Comparison of ENCODE assay signal across 8 cellular contexts in the genomic region with DNA sequence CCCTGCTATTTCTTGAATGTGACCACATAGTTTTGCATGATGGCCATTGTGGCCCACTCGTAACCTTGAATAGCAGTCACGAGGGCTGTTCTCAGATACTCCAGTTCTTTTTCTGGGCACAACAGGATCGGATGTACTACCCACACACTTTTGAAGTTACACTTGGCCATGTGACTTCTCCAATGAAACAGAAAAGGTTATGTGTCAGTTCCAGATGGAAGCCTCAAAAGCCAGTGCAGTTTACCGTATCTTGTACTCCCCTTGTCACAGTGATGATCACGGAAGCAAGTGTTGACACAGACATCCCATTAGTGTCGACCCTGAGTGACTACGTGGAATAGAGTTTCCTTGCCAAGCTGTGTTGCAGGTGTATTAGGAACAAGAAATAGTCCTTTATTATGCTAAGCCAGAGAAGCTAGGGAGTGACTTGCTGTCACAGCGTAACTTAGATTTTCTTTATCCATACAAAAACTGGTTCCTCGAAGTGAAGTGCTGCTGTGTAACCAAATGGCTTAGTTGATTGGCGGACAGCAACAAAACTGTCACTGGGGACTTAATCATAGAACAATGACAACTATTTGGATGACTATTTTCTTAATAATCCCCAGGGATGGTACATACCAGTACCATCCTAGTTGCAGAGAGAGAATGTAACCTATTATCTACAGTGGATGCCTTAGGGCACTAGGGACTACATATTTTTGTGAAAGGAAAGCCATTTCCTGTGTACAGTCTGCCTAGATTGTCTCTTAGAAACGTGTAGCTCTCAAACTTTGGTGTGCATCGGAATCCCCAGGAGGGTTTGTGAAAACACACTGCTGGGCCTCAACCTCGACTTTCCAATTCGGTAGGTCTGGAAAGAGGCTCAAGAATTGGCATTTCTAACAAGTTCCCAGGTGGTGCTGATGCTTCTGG.
DNase-seq lines count a peak whose midpoint lies in the region; ATAC-seq, FAIRE-seq and TF ChIP-seq lines count a peak whose summit lies in the region.

No MANE protein-coding gene starts in this region.

- CTCF ChIA-PET in CD4-positive, alpha-beta T cell (lab: Charles Lee), result interaction anchor here (1.4 kb wide), 1 partner anchor 26 kb away, joined by 3 read pairs; no protein-coding TSS in a partner anchor
- CTCF ChIA-PET in CD4-positive, alpha-beta memory T cell (lab: Charles Lee; ENCODE audit: partially characterized antibody), result interaction anchor here (1.2 to 2.3 kb wide), 4 partner anchors 8 to 13 kb away, joined by 3 to 9 read pairs (median 5); no protein-coding TSS in a partner anchor

- peaks cover 1% of the 10 kb centered on the region for H3K36me3 Mint-ChIP-seq in activated T-helper 1 cell treated with anti-CD3 and anti-CD28 coated beads, Interleukin-12 subunit alpha, Interleukin-12 subunit beta, Interleukin-2, Interleukin-4 antibody, amounts not matched to agents 30 ng/mL and 10 ng/mL and 1 ng/mL, durations not matched to agents 14 hours and 24 hours and 36 hours (ENCODE audit: low read depth)
- no peaks in the 10 kb centered on the region for H3K36me3 Mint-ChIP-seq in CD4-positive, alpha-beta T cell (ENCODE audit: low read depth)
- H3K36me3 Mint-ChIP-seq in CD4-positive, alpha-beta memory T cell, result peaks cover 1 to 3% of the 10 kb centered on the region in 2 donors

- H3K27ac Mint-ChIP-seq in activated T-helper 1 cell treated with anti-CD3 and anti-CD28 coated beads, Interleukin-12 subunit alpha, Interleukin-12 subunit beta, Interleukin-2, Interleukin-4 antibody, amounts not matched to agents 30 ng/mL and 10 ng/mL and 1 ng/mL, durations not matched to agents 14 hours and 24 hours and 36 hours, result peak overlapping the region; percentile 40
- H3K27ac Mint-ChIP-seq in CD4-positive, alpha-beta T cell, result no peak overlapping the region
- H3K27ac Mint-ChIP-seq in CD4-positive, alpha-beta memory T cell, result peak overlapping the region in 1 of 7 donors; percentile 4

- H2AFZ ChIP-seq in DND-41 (ENCODE audit: low read depth, low read length) (peak overlapping the region; percentile 43), mesenchymal stem cell (ENCODE audit: low read depth, low read length) (no peak overlapping the region)

- H3K9me3 ChIP-seq in DND-41 (ENCODE audit: insufficient read depth, low read length, severe bottlenecking) (no peaks in the 10 kb centered on the region), mesenchymal stem cell (ENCODE audit: control insufficient read depth, low read length) (no peaks in the 10 kb centered on the region), pancreas (no peaks in the 10 kb centered on the region)
- no peaks in the 10 kb centered on the region for H3K9me3 ChIP-seq in CD4-positive, alpha-beta T cell (ENCODE audit: control insufficient read depth, low read length)
- no peaks in the 10 kb centered on the region for H3K9me3 ChIP-seq in CD4-positive, alpha-beta memory T cell (ENCODE audit: control insufficient read depth in 1 of 2, low read length in 2 of 2)

- peak overlapping the region in 1 of 2 experiments; percentile 73 for H3K4ac ChIP-seq in mesenchymal stem cell (ENCODE audit: low read depth in 1 of 2, low read length in 2 of 2)

- no peak overlapping the region for H3K14ac ChIP-seq in mesenchymal stem cell (ENCODE audit: low read length in 2 of 2)

- intact Hi-C loops in activated T-helper 1 cell treated with anti-CD3 and anti-CD28 coated beads, Interleukin-12 subunit alpha, Interleukin-12 subunit beta, Interleukin-2, Interleukin-4 antibody, amounts not matched to agents 30 ng/mL and 10 ng/mL and 1 ng/mL, durations not matched to agents 14 hours and 24 hours and 36 hours (cut with micrococcal nuclease), result loop anchor here (5.0 kb wide), 1 partner anchor 44 kb away; no protein-coding TSS in a partner anchor
- intact Hi-C loops in CD4-positive, alpha-beta T cell (cut with DNase I, micrococcal nuclease), result no loop called here
- intact Hi-C loops in pancreas (cut with DNase I), result no loop called here
- intact Hi-C loops in CD4-positive, alpha-beta memory T cell (cut with micrococcal nuclease), result no loop called here

- peak overlapping the region; percentile 68 for H2AK5ac ChIP-seq in mesenchymal stem cell (ENCODE audit: low read length, severe bottlenecking)

- H3K4me2 ChIP-seq in DND-41 (ENCODE audit: insufficient read depth, low read length) (no peak overlapping the region; the same call in 1 of the 2 replicates), mesenchymal stem cell (ENCODE audit: low read length, poor library complexity, severe bottlenecking) (no peak overlapping the region)

- H3K36me3 ChIP-seq in DND-41 (ENCODE audit: insufficient read depth, low read length), result no peaks in the 10 kb centered on the region
- H3K36me3 ChIP-seq in mesenchymal stem cell (ENCODE audit: control insufficient read depth in 1 of 2, insufficient read depth in 2 of 2, low read depth in 1 of 2, low read length in 2 of 2), result peaks cover 3 to 19% of the 10 kb centered on the region in 2 experiments
- H3K36me3 ChIP-seq in pancreas, result no peaks in the 10 kb centered on the region
- H3K36me3 ChIP-seq in CD4-positive, alpha-beta memory T cell (ENCODE audit: insufficient read depth, low read length), result no peaks in the 10 kb centered on the region

- peak overlapping the region; percentile 8 for H4K8ac ChIP-seq in mesenchymal stem cell (ENCODE audit: low read length)

- H2BK120ac ChIP-seq in mesenchymal stem cell (ENCODE audit: low read depth, low read length), result no peak overlapping the region

- H3K27me3 ChIP-seq in DND-41 (ENCODE audit: insufficient read depth, low read length, poor library complexity), result no peaks in the 10 kb centered on the region
- no peaks in the 10 kb centered on the region for H3K27me3 ChIP-seq in mesenchymal stem cell (ENCODE audit: control insufficient read depth in 1 of 2, insufficient read depth in 1 of 2, low read length in 2 of 2)
- no peaks in the 10 kb centered on the region for H3K27me3 ChIP-seq in CD4-positive, alpha-beta T cell (ENCODE audit: control insufficient read depth, insufficient read depth, low read length)
- H3K27me3 ChIP-seq in pancreas, result no peaks in the 10 kb centered on the region
- no peaks in the 10 kb centered on the region for H3K27me3 ChIP-seq in CD4-positive, alpha-beta memory T cell (ENCODE audit: insufficient read depth, low read length)

- H4K20me1 ChIP-seq in DND-41 (ENCODE audit: insufficient read depth, low read length), result no peaks in the 10 kb centered on the region

- H3K4me3 Mint-ChIP-seq in activated T-helper 1 cell treated with anti-CD3 and anti-CD28 coated beads, Interleukin-12 subunit alpha, Interleukin-12 subunit beta, Interleukin-2, Interleukin-4 antibody, amounts not matched to agents 30 ng/mL and 10 ng/mL and 1 ng/mL, durations not matched to agents 14 hours and 24 hours and 36 hours, result no peak overlapping the region
- H3K4me3 Mint-ChIP-seq in CD4-positive, alpha-beta T cell, result no peak overlapping the region
- H3K4me3 Mint-ChIP-seq in CD4-positive, alpha-beta memory T cell, result no peak overlapping the region

- H3K9me3 Mint-ChIP-seq in activated T-helper 1 cell treated with anti-CD3 and anti-CD28 coated beads, Interleukin-12 subunit alpha, Interleukin-12 subunit beta, Interleukin-2, Interleukin-4 antibody, amounts not matched to agents 30 ng/mL and 10 ng/mL and 1 ng/mL, durations not matched to agents 14 hours and 24 hours and 36 hours, result no peaks in the 10 kb centered on the region
- no peaks in the 10 kb centered on the region for H3K9me3 Mint-ChIP-seq in CD4-positive, alpha-beta T cell
- no peaks in the 10 kb centered on the region for H3K9me3 Mint-ChIP-seq in CD4-positive, alpha-beta memory T cell

- H2BK15ac ChIP-seq in mesenchymal stem cell (ENCODE audit: low read depth, poor library complexity, severe bottlenecking), result no peak overlapping the region

- H3K79me1 ChIP-seq in mesenchymal stem cell (replicated peaks; ENCODE audit: low read length, poor library complexity, severe bottlenecking), result no peaks in the 10 kb centered on the region

- H3K23ac ChIP-seq in mesenchymal stem cell (ENCODE audit: low read length in 2 of 2), result no peak overlapping the region

- POLR2A ChIA-PET in CD4-positive, alpha-beta T cell (lab: Charles Lee), result no interaction called here
- POLR2A ChIA-PET in CD4-positive, alpha-beta memory T cell (lab: Charles Lee; ENCODE audit: partially characterized antibody), result no interaction called here

- WGBS in mesenchymal stem cell, result 71% methylated on average over 13 of the region's 14 CpGs
- WGBS in pancreas, 2 donors, result 50 to 64% methylated on average over 14 of the region's 14 CpGs

- DNase-seq in DND-41, result no peak
- no peak for DNase-seq in activated T-helper 1 cell treated with anti-CD3 and anti-CD28 coated beads, Interleukin-12 subunit alpha, Interleukin-12 subunit beta, Interleukin-2, Interleukin-4 antibody, amounts not matched to agents 30 ng/mL and 10 ng/mL and 1 ng/mL, durations not matched to agents 14 hours and 24 hours and 36 hours (ENCODE audit: low spot score)
- DNase-seq in mesenchymal stem cell, result no peak
- DNase-seq in CD4-positive, alpha-beta T cell, result no peak
- no peak for DNase-seq in dedifferentiated amniotic fluid mesenchymal stem cell (ENCODE audit: extremely low spot score)
- no peak for DNase-seq in pancreas
- no peak for DNase-seq in CD4-positive, alpha-beta memory T cell

- H3K4me3 ChIP-seq in DND-41 (ENCODE audit: low read depth in 1 of 2, low read length in 2 of 2), result no peak overlapping the region; a peak in 1 of 4 replicates
- peak overlapping the region in 1 of 2 experiments; percentile 17 for H3K4me3 ChIP-seq in mesenchymal stem cell (ENCODE audit: insufficient read depth in 1 of 2, low read depth in 1 of 2, low read length in 2 of 2)
- H3K4me3 ChIP-seq in pancreas, result no peak overlapping the region
- H3K4me3 ChIP-seq in CD4-positive, alpha-beta memory T cell (ENCODE audit: low read length in 2 of 2), result no peak overlapping the region

- H3K27ac ChIP-seq in DND-41 (ENCODE audit: low read length), result peak overlapping the region; percentile 95
- peak overlapping the region; percentile 90 for H3K27ac ChIP-seq in mesenchymal stem cell (ENCODE audit: low read length, poor library complexity, severe bottlenecking)
- H3K27ac ChIP-seq in CD4-positive, alpha-beta T cell (ENCODE audit: low read depth, low read length), result no peak overlapping the region
- H3K27ac ChIP-seq in pancreas, result no peak overlapping the region
- no peak overlapping the region for H3K27ac ChIP-seq in CD4-positive, alpha-beta memory T cell (ENCODE audit: low read depth, low read length)

- H3K4me1 ChIP-seq in DND-41 (ENCODE audit: insufficient read depth, low read length) (peaks cover 65% of the 10 kb centered on the region), mesenchymal stem cell (ENCODE audit: control insufficient read depth, insufficient read depth, low read depth, low read length) (peaks cover 20% of the 10 kb centered on the region), pancreas (peaks cover 6 to 12% (median 8%) of the 10 kb centered on the region in 3 donors)
- H3K4me1 ChIP-seq in CD4-positive, alpha-beta memory T cell (ENCODE audit: insufficient read depth, low read length), result peaks cover 37% of the 10 kb centered on the region

- H2BK5ac ChIP-seq in mesenchymal stem cell (ENCODE audit: low read depth, low read length, poor library complexity, severe bottlenecking), result no peak overlapping the region

- ATAC-seq in DND-41 (ENCODE audit: insufficient read depth, low read depth), result no peak
- ATAC-seq in HG02623 (IDR thresholded peaks at IDR 0.05; ENCODE audit: unreplicated experiment), result peak; percentile 79
- ATAC-seq in CD4-positive, alpha-beta T cell (ENCODE audit: poor library complexity), result no peak
- ATAC-seq in pancreas, result no peak

- peak overlapping the region; percentile 25 to 71 for H3K18ac ChIP-seq in mesenchymal stem cell (ENCODE audit: low read depth in 1 of 2, low read length in 2 of 2)

- no peak for FAIRE-seq in pancreas (lab: Jason Lieb, UNC)

- H4K91ac ChIP-seq in mesenchymal stem cell (ENCODE audit: low read length), result peak overlapping the region; percentile 44

- H3K9ac ChIP-seq in DND-41 (ENCODE audit: low read depth, low read length) (peak overlapping the region; percentile 61), mesenchymal stem cell (ENCODE audit: low read length) (peak overlapping the region; percentile 69)

- TF ChIP-seq CTCF in DND-41 (IDR thresholded peaks at IDR 0.05; ENCODE audit: borderline replicate concordance, extremely low read depth, low read length, poor library complexity, severe bottlenecking), result no peak
- TF ChIP-seq CTCF in CD4-positive, alpha-beta T cell (IDR thresholded peaks at IDR 0.05), result no peak
- TF ChIP-seq CTCF in pancreas (IDR thresholded peaks at IDR 0.05), result no peak

- peaks cover 56% of the 10 kb centered on the region for H3K4me1 Mint-ChIP-seq in activated T-helper 1 cell treated with anti-CD3 and anti-CD28 coated beads, Interleukin-12 subunit alpha, Interleukin-12 subunit beta, Interleukin-2, Interleukin-4 antibody, amounts not matched to agents 30 ng/mL and 10 ng/mL and 1 ng/mL, durations not matched to agents 14 hours and 24 hours and 36 hours (ENCODE audit: low read depth)
- H3K4me1 Mint-ChIP-seq in CD4-positive, alpha-beta T cell (ENCODE audit: low read depth), result peaks cover 52% of the 10 kb centered on the region
- peaks cover 28 to 53% (median 43%) of the 10 kb centered on the region in 4 donors for H3K4me1 Mint-ChIP-seq in CD4-positive, alpha-beta memory T cell

- peak overlapping the region; percentile 75 to 86 for H2BK12ac ChIP-seq in mesenchymal stem cell (ENCODE audit: low read length in 2 of 2)

- no peaks in the 10 kb centered on the region for H3K27me3 Mint-ChIP-seq in activated T-helper 1 cell treated with anti-CD3 and anti-CD28 coated beads, Interleukin-12 subunit alpha, Interleukin-12 subunit beta, Interleukin-2, Interleukin-4 antibody, amounts not matched to agents 30 ng/mL and 10 ng/mL and 1 ng/mL, durations not matched to agents 14 hours and 24 hours and 36 hours (ENCODE audit: insufficient read depth)
- no peaks in the 10 kb centered on the region for H3K27me3 Mint-ChIP-seq in CD4-positive, alpha-beta T cell
- H3K27me3 Mint-ChIP-seq in CD4-positive, alpha-beta memory T cell, result peaks cover 0 to 2% of the 10 kb centered on the region in 2 donors

- H3K79me2 ChIP-seq in DND-41 (ENCODE audit: insufficient read depth, low read length), result peaks cover 4% of the 10 kb centered on the region; the same call in 1 of the 2 replicates

Comparison
In these comparisons a context has a peak if more than half of its experiments do, and no peak if none do; other contexts are left out.
1. H3K27ac ChIP-seq: peak in DND-41 (single experiment) and mesenchymal stem cell (single experiment); none in CD4-positive, alpha-beta T cell (single experiment), pancreas (0 of 4) and CD4-positive, alpha-beta memory T cell (single experiment).